Comparison of ENCODE assay signal across 1 cellular context in the genomic region with DNA sequence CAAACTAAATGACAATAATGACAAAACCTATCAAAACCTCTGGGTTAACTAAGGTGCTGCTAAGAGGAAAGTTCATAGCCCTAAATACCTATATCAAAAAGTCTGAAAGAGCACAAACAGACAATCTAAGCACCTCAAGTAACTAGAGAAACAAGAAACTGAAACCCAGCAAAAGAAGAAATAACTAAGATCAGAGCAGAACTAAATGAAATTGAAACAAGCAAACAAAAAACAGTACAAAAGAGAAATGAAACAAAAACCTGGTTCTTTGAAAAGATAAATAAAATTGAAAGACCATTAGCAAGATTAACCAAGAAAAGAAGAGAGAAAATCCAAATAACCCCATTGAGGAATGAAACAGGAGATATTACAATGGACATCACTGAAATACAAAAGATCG.
TF ChIP-seq lines count a peak whose summit lies in the region.

No MANE protein-coding gene starts in this region.

TF ChIP-seq in GM12878, 131 proteins besides CTCF, POLR2A, EP300 and RAD21 (continued from another document and continues in another):
- TF ChIP-seq HDGF (IDR thresholded peaks at IDR 0.05) = 0 out of 2 replicates have a peak, but pooled peaks have one; percentile 18
- 0 out of 2 replicates have a peak, but pooled peaks have one; percentile 51 for TF ChIP-seq MTA2 (IDR thresholded peaks at IDR 0.05; ENCODE audit: low read depth)
- no peak for TF ChIP-seq CHD1 (IDR thresholded peaks at IDR 0.05; ENCODE audit: low read depth, low read length)
- TF ChIP-seq, protein P1, sequence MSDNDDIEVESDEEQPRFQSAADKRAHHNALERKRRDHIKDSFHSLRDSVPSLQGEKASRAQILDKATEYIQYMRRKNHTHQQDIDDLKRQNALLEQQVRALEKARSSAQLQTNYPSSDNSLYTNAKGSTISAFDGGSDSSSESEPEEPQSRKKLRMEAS (IDR thresholded peaks at IDR 0.05; ENCODE audit: low read depth, low read length) = no peak
- TF ChIP-seq KLF5 (IDR thresholded peaks at IDR 0.05; ENCODE audit: partially characterized antibody) = no peak
- TF ChIP-seq, protein P2, sequence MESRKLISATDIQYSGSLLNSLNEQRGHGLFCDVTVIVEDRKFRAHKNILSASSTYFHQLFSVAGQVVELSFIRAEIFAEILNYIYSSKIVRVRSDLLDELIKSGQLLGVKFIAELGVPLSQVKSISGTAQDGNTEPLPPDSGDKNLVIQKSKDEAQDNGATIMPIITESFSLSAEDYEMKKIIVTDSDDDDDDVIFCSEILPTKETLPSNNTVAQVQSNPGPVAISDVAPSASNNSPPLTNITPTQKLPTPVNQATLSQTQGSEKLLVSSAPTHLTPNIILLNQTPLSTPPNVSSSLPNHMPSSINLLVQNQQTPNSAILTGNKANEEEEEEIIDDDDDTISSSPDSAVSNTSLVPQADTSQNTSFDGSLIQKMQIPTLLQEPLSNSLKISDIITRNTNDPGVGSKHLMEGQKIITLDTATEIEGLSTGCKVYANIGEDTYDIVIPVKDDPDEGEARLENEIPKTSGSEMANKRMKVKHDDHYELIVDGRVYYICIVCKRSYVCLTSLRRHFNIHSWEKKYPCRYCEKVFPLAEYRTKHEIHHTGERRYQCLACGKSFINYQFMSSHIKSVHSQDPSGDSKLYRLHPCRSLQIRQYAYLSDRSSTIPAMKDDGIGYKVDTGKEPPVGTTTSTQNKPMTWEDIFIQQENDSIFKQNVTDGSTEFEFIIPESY (IDR thresholded peaks at IDR 0.05) = no peak
- no peak for TF ChIP-seq CBX5 (IDR thresholded peaks at IDR 0.05; ENCODE audit: low read depth)
- no peak for TF ChIP-seq SREBF1 (IDR thresholded peaks at IDR 0.05; ENCODE audit: low read length)
- TF ChIP-seq, protein P3, sequence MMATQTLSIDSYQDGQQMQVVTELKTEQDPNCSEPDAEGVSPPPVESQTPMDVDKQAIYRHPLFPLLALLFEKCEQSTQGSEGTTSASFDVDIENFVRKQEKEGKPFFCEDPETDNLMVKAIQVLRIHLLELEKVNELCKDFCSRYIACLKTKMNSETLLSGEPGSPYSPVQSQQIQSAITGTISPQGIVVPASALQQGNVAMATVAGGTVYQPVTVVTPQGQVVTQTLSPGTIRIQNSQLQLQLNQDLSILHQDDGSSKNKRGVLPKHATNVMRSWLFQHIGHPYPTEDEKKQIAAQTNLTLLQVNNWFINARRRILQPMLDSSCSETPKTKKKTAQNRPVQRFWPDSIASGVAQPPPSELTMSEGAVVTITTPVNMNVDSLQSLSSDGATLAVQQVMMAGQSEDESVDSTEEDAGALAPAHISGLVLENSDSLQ (IDR thresholded peaks at IDR 0.05) = no peak
- TF ChIP-seq GABPA (IDR thresholded peaks at IDR 0.05; ENCODE audit: low read depth) = no peak
- no peak for TF ChIP-seq HCFC1 (IDR thresholded peaks at IDR 0.05; ENCODE audit: low read length)
- TF ChIP-seq RB1 (IDR thresholded peaks at IDR 0.05; ENCODE audit: borderline replicate concordance) = no peak
- TF ChIP-seq NFXL1 (IDR thresholded peaks at IDR 0.05; ENCODE audit: borderline replicate concordance) = no peak
- TF ChIP-seq ZSCAN29 (IDR thresholded peaks at IDR 0.05) = no peak
- TF ChIP-seq, protein P4, sequence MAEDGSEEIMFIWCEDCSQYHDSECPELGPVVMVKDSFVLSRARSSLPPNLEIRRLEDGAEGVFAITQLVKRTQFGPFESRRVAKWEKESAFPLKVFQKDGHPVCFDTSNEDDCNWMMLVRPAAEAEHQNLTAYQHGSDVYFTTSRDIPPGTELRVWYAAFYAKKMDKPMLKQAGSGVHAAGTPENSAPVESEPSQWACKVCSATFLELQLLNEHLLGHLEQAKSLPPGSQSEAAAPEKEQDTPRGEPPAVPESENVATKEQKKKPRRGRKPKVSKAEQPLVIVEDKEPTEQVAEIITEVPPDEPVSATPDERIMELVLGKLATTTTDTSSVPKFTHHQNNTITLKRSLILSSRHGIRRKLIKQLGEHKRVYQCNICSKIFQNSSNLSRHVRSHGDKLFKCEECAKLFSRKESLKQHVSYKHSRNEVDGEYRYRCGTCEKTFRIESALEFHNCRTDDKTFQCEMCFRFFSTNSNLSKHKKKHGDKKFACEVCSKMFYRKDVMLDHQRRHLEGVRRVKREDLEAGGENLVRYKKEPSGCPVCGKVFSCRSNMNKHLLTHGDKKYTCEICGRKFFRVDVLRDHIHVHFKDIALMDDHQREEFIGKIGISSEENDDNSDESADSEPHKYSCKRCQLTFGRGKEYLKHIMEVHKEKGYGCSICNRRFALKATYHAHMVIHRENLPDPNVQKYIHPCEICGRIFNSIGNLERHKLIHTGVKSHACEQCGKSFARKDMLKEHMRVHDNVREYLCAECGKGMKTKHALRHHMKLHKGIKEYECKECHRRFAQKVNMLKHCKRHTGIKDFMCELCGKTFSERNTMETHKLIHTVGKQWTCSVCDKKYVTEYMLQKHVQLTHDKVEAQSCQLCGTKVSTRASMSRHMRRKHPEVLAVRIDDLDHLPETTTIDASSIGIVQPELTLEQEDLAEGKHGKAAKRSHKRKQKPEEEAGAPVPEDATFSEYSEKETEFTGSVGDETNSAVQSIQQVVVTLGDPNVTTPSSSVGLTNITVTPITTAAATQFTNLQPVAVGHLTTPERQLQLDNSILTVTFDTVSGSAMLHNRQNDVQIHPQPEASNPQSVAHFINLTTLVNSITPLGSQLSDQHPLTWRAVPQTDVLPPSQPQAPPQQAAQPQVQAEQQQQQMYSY (CRISPR knock-in tag; IDR thresholded peaks at IDR 0.05) = no peak
- no peak for TF ChIP-seq SP1 (IDR thresholded peaks at IDR 0.05; ENCODE audit: low read depth, low read length)
- no peak for TF ChIP-seq FOXK2 (IDR thresholded peaks at IDR 0.05)
- TF ChIP-seq ZNF384 (IDR thresholded peaks at IDR 0.05; ENCODE audit: borderline replicate concordance, low read depth, low read length) = no peak
- TF ChIP-seq LARP7 (IDR thresholded peaks at IDR 0.05) = no peak
- TF ChIP-seq NBN (IDR thresholded peaks at IDR 0.05) = peak; percentile 76
- TF ChIP-seq, protein P5, sequence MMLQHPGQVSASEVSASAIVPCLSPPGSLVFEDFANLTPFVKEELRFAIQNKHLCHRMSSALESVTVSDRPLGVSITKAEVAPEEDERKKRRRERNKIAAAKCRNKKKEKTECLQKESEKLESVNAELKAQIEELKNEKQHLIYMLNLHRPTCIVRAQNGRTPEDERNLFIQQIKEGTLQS (IDR thresholded peaks at IDR 0.05; ENCODE audit: borderline replicate concordance, extremely low read depth, low read depth, low read length) = no peak
- TF ChIP-seq NR2C2 (IDR thresholded peaks at IDR 0.05; ENCODE audit: borderline replicate concordance, control insufficient read depth, insufficient read length, low read depth) = no peak
- TF ChIP-seq TAF1 (IDR thresholded peaks at IDR 0.05; ENCODE audit: borderline replicate concordance, low read depth, low read length) = no peak
- TF ChIP-seq, protein P6, sequence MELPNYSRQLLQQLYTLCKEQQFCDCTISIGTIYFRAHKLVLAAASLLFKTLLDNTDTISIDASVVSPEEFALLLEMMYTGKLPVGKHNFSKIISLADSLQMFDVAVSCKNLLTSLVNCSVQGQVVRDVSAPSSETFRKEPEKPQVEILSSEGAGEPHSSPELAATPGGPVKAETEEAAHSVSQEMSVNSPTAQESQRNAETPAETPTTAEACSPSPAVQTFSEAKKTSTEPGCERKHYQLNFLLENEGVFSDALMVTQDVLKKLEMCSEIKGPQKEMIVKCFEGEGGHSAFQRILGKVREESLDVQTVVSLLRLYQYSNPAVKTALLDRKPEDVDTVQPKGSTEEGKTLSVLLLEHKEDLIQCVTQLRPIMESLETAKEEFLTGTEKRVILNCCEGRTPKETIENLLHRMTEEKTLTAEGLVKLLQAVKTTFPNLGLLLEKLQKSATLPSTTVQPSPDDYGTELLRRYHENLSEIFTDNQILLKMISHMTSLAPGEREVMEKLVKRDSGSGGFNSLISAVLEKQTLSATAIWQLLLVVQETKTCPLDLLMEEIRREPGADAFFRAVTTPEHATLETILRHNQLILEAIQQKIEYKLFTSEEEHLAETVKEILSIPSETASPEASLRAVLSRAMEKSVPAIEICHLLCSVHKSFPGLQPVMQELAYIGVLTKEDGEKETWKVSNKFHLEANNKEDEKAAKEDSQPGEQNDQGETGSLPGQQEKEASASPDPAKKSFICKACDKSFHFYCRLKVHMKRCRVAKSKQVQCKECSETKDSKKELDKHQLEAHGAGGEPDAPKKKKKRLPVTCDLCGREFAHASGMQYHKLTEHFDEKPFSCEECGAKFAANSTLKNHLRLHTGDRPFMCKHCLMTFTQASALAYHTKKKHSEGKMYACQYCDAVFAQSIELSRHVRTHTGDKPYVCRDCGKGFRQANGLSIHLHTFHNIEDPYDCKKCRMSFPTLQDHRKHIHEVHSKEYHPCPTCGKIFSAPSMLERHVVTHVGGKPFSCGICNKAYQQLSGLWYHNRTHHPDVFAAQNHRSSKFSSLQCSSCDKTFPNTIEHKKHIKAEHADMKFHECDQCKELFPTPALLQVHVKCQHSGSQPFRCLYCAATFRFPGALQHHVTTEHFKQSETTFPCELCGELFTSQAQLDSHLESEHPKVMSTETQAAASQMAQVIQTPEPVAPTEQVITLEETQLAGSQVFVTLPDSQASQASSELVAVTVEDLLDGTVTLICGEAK (IDR thresholded peaks at IDR 0.05; ENCODE audit: borderline replicate concordance) = peak; percentile 31; the same call in 1 of the 2 replicates
- no peak for TF ChIP-seq ZZZ3 (IDR thresholded peaks at IDR 0.05; ENCODE audit: control insufficient read depth, insufficient read length, low read depth)
- TF ChIP-seq, protein P7, sequence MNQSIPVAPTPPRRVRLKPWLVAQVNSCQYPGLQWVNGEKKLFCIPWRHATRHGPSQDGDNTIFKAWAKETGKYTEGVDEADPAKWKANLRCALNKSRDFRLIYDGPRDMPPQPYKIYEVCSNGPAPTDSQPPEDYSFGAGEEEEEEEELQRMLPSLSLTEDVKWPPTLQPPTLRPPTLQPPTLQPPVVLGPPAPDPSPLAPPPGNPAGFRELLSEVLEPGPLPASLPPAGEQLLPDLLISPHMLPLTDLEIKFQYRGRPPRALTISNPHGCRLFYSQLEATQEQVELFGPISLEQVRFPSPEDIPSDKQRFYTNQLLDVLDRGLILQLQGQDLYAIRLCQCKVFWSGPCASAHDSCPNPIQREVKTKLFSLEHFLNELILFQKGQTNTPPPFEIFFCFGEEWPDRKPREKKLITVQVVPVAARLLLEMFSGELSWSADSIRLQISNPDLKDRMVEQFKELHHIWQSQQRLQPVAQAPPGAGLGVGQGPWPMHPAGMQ (IDR thresholded peaks at IDR 0.05; ENCODE audit: borderline replicate concordance) = no peak
- no peak for TF ChIP-seq WRNIP1 (IDR thresholded peaks at IDR 0.05; ENCODE audit: borderline replicate concordance, low read depth, low read length)
- TF ChIP-seq MTA3 (IDR thresholded peaks at IDR 0.05; ENCODE audit: borderline replicate concordance, low read length) = no peak
- TF ChIP-seq, protein P8, sequence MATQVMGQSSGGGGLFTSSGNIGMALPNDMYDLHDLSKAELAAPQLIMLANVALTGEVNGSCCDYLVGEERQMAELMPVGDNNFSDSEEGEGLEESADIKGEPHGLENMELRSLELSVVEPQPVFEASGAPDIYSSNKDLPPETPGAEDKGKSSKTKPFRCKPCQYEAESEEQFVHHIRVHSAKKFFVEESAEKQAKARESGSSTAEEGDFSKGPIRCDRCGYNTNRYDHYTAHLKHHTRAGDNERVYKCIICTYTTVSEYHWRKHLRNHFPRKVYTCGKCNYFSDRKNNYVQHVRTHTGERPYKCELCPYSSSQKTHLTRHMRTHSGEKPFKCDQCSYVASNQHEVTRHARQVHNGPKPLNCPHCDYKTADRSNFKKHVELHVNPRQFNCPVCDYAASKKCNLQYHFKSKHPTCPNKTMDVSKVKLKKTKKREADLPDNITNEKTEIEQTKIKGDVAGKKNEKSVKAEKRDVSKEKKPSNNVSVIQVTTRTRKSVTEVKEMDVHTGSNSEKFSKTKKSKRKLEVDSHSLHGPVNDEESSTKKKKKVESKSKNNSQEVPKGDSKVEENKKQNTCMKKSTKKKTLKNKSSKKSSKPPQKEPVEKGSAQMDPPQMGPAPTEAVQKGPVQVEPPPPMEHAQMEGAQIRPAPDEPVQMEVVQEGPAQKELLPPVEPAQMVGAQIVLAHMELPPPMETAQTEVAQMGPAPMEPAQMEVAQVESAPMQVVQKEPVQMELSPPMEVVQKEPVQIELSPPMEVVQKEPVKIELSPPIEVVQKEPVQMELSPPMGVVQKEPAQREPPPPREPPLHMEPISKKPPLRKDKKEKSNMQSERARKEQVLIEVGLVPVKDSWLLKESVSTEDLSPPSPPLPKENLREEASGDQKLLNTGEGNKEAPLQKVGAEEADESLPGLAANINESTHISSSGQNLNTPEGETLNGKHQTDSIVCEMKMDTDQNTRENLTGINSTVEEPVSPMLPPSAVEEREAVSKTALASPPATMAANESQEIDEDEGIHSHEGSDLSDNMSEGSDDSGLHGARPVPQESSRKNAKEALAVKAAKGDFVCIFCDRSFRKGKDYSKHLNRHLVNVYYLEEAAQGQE (IDR thresholded peaks at IDR 0.05; ENCODE audit: low read depth, low read length) = no peak
- no peak for TF ChIP-seq ZNF217 (IDR thresholded peaks at IDR 0.05)
- TF ChIP-seq, protein P9, sequence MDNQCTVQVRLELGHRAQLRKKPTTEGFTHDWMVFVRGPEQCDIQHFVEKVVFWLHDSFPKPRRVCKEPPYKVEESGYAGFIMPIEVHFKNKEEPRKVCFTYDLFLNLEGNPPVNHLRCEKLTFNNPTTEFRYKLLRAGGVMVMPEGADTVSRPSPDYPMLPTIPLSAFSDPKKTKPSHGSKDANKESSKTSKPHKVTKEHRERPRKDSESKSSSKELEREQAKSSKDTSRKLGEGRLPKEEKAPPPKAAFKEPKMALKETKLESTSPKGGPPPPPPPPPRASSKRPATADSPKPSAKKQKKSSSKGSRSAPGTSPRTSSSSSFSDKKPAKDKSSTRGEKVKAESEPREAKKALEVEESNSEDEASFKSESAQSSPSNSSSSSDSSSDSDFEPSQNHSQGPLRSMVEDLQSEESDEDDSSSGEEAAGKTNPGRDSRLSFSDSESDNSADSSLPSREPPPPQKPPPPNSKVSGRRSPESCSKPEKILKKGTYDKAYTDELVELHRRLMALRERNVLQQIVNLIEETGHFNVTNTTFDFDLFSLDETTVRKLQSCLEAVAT (IDR thresholded peaks at IDR 0.05) = peak; percentile 83
- no peak for TF ChIP-seq ASH2L (IDR thresholded peaks at IDR 0.05; ENCODE audit: borderline replicate concordance, low read depth)
- TF ChIP-seq, protein P10, sequence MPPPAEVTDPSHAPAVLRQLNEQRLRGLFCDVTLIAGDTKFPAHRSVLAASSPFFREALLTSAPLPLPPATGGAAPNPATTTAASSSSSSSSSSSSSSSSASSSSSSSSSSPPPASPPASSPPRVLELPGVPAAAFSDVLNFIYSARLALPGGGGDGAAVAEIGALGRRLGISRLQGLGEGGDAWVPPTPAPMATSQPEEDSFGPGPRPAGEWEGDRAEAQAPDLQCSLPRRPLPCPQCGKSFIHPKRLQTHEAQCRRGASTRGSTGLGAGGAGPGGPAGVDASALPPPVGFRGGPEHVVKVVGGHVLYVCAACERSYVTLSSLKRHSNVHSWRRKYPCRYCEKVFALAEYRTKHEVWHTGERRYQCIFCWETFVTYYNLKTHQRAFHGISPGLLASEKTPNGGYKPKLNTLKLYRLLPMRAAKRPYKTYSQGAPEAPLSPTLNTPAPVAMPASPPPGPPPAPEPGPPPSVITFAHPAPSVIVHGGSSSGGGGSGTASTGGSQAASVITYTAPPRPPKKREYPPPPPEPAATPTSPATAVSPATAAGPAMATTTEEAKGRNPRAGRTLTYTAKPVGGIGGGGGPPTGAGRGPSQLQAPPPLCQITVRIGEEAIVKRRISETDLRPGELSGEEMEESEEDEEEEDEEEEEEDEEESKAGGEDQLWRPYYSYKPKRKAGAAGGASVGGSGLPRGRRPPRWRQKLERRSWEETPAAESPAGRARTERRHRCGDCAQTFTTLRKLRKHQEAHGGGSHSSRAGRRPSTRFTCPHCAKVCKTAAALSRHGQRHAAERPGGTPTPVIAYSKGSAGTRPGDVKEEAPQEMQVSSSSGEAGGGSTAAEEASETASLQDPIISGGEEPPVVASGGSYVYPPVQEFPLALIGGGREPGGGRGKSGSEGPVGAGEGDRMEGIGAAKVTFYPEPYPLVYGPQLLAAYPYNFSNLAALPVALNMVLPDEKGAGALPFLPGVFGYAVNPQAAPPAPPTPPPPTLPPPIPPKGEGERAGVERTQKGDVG (CRISPR knock-in tag; IDR thresholded peaks at IDR 0.05) = no peak
- TF ChIP-seq SMARCA5 (IDR thresholded peaks at IDR 0.05) = no peak
- TF ChIP-seq NFYA (IDR thresholded peaks at IDR 0.05; ENCODE audit: borderline replicate concordance, low read depth, low read length) = no peak
